9 cellular contexts compared by ENCODE assay signal in the genomic region with DNA sequence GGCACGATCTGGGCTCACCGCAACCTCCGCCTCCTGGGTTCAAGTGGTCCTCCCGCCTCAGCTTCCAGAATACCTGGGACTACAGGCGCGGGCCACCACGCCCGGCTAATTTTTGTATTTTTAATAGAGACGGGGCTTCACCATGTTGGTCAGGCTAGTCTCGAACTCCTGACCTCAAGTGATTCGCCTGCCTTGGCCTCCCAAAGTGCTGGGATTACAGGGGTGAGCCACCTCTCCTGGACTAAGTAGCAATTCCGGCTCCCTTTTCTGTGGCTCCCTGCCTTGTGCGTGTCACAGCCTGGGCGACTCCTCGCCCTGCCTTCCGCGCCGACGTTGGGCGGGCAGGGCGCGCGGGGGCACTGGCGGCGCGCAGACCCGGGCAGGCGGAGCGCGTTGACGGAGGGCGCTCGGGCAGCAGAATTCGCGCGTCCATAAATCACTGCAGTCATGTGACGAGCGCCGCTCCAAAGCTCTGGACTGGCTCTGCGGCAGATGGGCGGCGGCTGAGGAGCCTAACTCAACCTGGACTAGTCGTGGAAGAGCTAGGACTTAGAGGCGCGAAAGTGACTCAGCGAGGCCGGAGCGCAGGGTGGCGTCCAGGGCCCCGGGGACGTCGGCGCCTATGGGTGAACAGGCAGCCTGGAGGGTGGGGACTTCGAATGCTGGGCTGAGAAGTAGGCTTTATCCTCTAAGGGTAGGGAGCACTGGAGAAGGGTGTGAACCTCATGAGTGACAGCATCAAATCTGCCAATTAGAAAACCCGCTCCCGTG. TPM values are rescaled to one million over a fixed set of nuclear protein-coding genes. Genes with fewer than 3 reads are reported as not detected.
DNase-seq lines count a peak whose midpoint lies in the region; ATAC-seq and TF ChIP-seq lines count a peak whose summit lies in the region.
"Had no signal": no experiment of that assay in that cellular context is flagged by ENCODE, and none has a peak within 500 bp of the region (broad histone marks: within the 10 kb centered on the region; RNA-seq: fewer than 3 reads in every experiment).

No MANE protein-coding gene starts in this region.

- H3K4me3 ChIP-seq in body of pancreas (no peak overlapping the region), skin epidermis (peak overlapping the region; percentile 54 to 80 (median 70))

- WGBS in body of pancreas, 2 donors: 17 to 41% methylated on average over 37 to 56 of the region's 56 CpGs

- peak in 5 of 7 experiments; percentile 16 to 73 (median 23) for TF ChIP-seq CTCF in body of pancreas (IDR thresholded peaks at IDR 0.05)

- no peaks in the 10 kb centered on the region for H3K36me3 ChIP-seq in body of pancreas (replicated peaks in 1 of 2; ENCODE audit: insufficient read depth in 1 of 2, low read depth in 2 of 2)

- ATAC-seq in HG02852 (IDR thresholded peaks at IDR 0.05; ENCODE audit: unreplicated experiment) (peak; percentile 37), body of pancreas (peak; percentile 83), GM21717 (IDR thresholded peaks at IDR 0.05; ENCODE audit: unreplicated experiment) (no peak), HG02763 (IDR thresholded peaks at IDR 0.05; ENCODE audit: unreplicated experiment) (no peak)

- TF ChIP-seq POLR2A in body of pancreas (IDR thresholded peaks at IDR 0.05): peak; percentile 21 to 74 (median 69)

- H3K27ac ChIP-seq in body of pancreas (peak overlapping the region in 3 of 4 donors; percentile 81 to 92 (median 81)), skin epidermis (peak overlapping the region in 18 of 21 experiments; percentile 8 to 98 (median 90))

- intact Hi-C loops in body of pancreas (cut with DNase I): no loop called here

- H3K27me3 ChIP-seq in body of pancreas: no peaks in the 10 kb centered on the region

- DNase-seq in DMS153 (lab: John Stamatoyannopoulos, UW): peak; percentile 90
- peak; percentile 75 for DNase-seq in NOMO-1 treated with dmso at 0.1 percent for 144 hours (lab: John Stamatoyannopoulos, UW; ENCODE audit: unreplicated experiment)
- peak; percentile 77 to 88 (median 83) for DNase-seq in body of pancreas
- peak; percentile 66 for DNase-seq in iPS-NIHi7 (ENCODE audit: extremely low spot score)

- peaks cover 21% of the 10 kb centered on the region for H3K4me1 ChIP-seq in body of pancreas

- H3K9me3 ChIP-seq in body of pancreas: no peaks in the 10 kb centered on the region

RNA-seq across cellular contexts. Expression of a gene that starts 1.4 kb away (rescaled TPM):
- total RNA-seq in body of pancreas: 10 to 100 TPM; 58.4 to 61.6 TPM

RNA-seq across cellular contexts. Expression of a gene that starts 10.4 kb away (rescaled TPM):
- 10 to 100 TPM; 13.0 to 29.0 TPM for total RNA-seq in body of pancreas

RNA-seq across cellular contexts. Expression of a gene that starts 32.7 kb away (rescaled TPM):
- total RNA-seq in body of pancreas: 100 to 1,000 TPM; 113 to 129 TPM

RNA-seq across cellular contexts. Expression of a gene that starts 43.5 kb away (rescaled TPM):
- total RNA-seq in body of pancreas: 10 to 100 TPM in 1 of 2 donors, 1 to 10 TPM in 1; 4.9 to 24.6 TPM
- total RNA-seq: activated CD8-positive, alpha-beta memory T cell treated with anti-CD3 and anti-CD28 coated beads for 36 hours had no signal

Comparison
In these comparisons a context has a peak if more than half of its experiments do, and no peak if none do; other contexts are left out.
1. ATAC-seq: peak in HG02852 (single experiment) and body of pancreas (single experiment); none in GM21717 (single experiment) and HG02763 (single experiment).
2. H3K4me3 ChIP-seq: peak in skin epidermis (7 of 7); none in body of pancreas (0 of 2).
3. Peak in every context shown above with its lines, with median percentiles within 50 percentile points of each other: DNase-seq.